In genomic region chr17:57102660-57103059, GRCh38 we compare ENCODE assay signal across 7 cellular contexts. TPM values are rescaled to one million over a fixed set of nuclear protein-coding genes. Genes with fewer than 3 reads are reported as not detected.
A peak's percentile ranks its signal among the peaks of the same experiment; 100 is the strongest.
DNase-seq lines count a peak whose midpoint lies in the region; ATAC-seq and TF ChIP-seq lines count a peak whose summit lies in the region.
"Not testable (repeated sequence)": the region's sequence is repeated elsewhere in the genome, so short reads cannot be mapped to it uniquely, and the experiment has no call there.

No MANE protein-coding gene starts in this region.

- intact Hi-C loops in heart left ventricle (cut with DNase I); left ventricle myocardium inferior (cut with micrococcal nuclease); right cardiac atrium (cut with DNase I); psoas muscle (cut with DNase I); spleen (cut with DNase I; ENCODE audit: low total_unique reads); upper lobe of right lung (cut with DNase I): not testable (repeated sequence)

- not testable (repeated sequence) for H3K36me3 Mint-ChIP-seq in T-helper 17 cell (ENCODE audit: low read depth)

- H3K4me1 ChIP-seq in heart left ventricle (peaks cover 0 to 83% (median 42%) of the 10 kb centered on the region in 12 donors), left ventricle myocardium inferior (peaks cover 99% of the 10 kb centered on the region), right cardiac atrium (ENCODE audit: control insufficient read depth, insufficient read depth, low read length) (peaks cover 30% of the 10 kb centered on the region), psoas muscle (peaks cover 76% of the 10 kb centered on the region), spleen (peaks cover 0 to 38% (median 18%) of the 10 kb centered on the region in 6 donors)
- H3K4me1 ChIP-seq in upper lobe of right lung, result not testable (repeated sequence)

- not testable (repeated sequence) for H3K9me3 ChIP-seq in T-helper 17 cell (ENCODE audit: control insufficient read depth, low read length, poor library complexity, severe bottlenecking); heart left ventricle; left ventricle myocardium inferior (replicated peaks); right cardiac atrium (ENCODE audit: control insufficient read depth, low read length); psoas muscle; spleen; upper lobe of right lung

- not testable (repeated sequence) for TF ChIP-seq CTCF in heart left ventricle (IDR thresholded peaks at IDR 0.05); left ventricle myocardium inferior (IDR thresholded peaks at IDR 0.05; ENCODE audit: borderline replicate concordance); psoas muscle (IDR thresholded peaks at IDR 0.05); spleen (IDR thresholded peaks at IDR 0.05 in 8 of 11, conservative IDR thresholded peaks at IDR 0.05 in 3 of 11); upper lobe of right lung (IDR thresholded peaks at IDR 0.05)

- H3K36me3 ChIP-seq in heart left ventricle, left ventricle myocardium inferior, upper lobe of right lung: not testable (repeated sequence)
- H3K36me3 ChIP-seq in psoas muscle (ENCODE audit: insufficient read depth in 1 of 2, low read depth in 1 of 2) (peaks cover 0 to 12% of the 10 kb centered on the region in 2 donors), spleen (peaks cover 0 to 26% (median 3%) of the 10 kb centered on the region in 6 donors)

- TF ChIP-seq POLR2A in heart left ventricle (IDR thresholded peaks at IDR 0.05); spleen (IDR thresholded peaks at IDR 0.05): not testable (repeated sequence)

- H3K27ac ChIP-seq in heart left ventricle (peak overlapping the region in 9 of 12 donors; percentile 1 to 96 (median 37)), left ventricle myocardium inferior (replicated peaks) (peak overlapping the region; percentile 55), right cardiac atrium (ENCODE audit: low read length) (peak overlapping the region; percentile 7), psoas muscle (peak overlapping the region; percentile 92)
- H3K27ac ChIP-seq in spleen, upper lobe of right lung: not testable (repeated sequence)

- not testable (repeated sequence) for H3K27me3 ChIP-seq in heart left ventricle; left ventricle myocardium inferior (ENCODE audit: low read depth); right cardiac atrium (ENCODE audit: control insufficient read depth, insufficient read depth); psoas muscle (ENCODE audit: insufficient read depth in 3 of 3, low read length in 2 of 3); spleen (replicated peaks in 1 of 7); upper lobe of right lung

- not testable (repeated sequence) for H3K4me3 ChIP-seq in heart left ventricle; left ventricle myocardium inferior; right cardiac atrium (ENCODE audit: low read length); psoas muscle; spleen; upper lobe of right lung

- peaks cover 19% of the 10 kb centered on the region for H3K4me1 Mint-ChIP-seq in T-helper 17 cell

- DNase-seq in T-helper 17 cell, heart left ventricle, left ventricle myocardium inferior, right cardiac atrium, psoas muscle: not testable (repeated sequence)
- DNase-seq in spleen (peak; percentile 56), upper lobe of right lung (peak; percentile 52)

- peak overlapping the region; percentile 80 for H3K27ac Mint-ChIP-seq in T-helper 17 cell

- 64 to 81% (median 71%) methylated on average over 12 of the region's 12 CpGs for WGBS in heart left ventricle, 4 donors
- 74% methylated on average over 12 of the region's 12 CpGs for WGBS in right cardiac atrium
- WGBS in psoas muscle, 3 donors, result 60 to 75% (median 63%) methylated on average over 12 of the region's 12 CpGs
- 94 to 98% (median 96%) methylated on average over 12 of the region's 12 CpGs for WGBS in spleen, 5 donors

- H3K4me3 Mint-ChIP-seq in T-helper 17 cell, result not testable (repeated sequence)

- ATAC-seq in T-helper 17 cell, heart left ventricle, right cardiac atrium, psoas muscle, upper lobe of right lung: not testable (repeated sequence)

- not testable (repeated sequence) for H3K27me3 Mint-ChIP-seq in T-helper 17 cell

RNA-seq across cellular contexts. Expression of gene AKAP1, which starts 17.6 kb away (rescaled TPM):
- total RNA-seq in T-helper 17 cell (10 to 100 TPM; 25.8 to 26.3 TPM), heart left ventricle (100 to 1,000 TPM in 8 of 9 donors, 10 to 100 TPM in 1; 77.4 to 240 (median 133) TPM), left ventricle myocardium inferior (214 TPM), right cardiac atrium (100 to 1,000 TPM in 3 of 4 donors, 10 to 100 TPM in 1; 92.3 to 194 (median 175) TPM), psoas muscle (100 to 1,000 TPM in 2 of 4 donors, 10 to 100 TPM in 2; 86.0 to 231 (median 105) TPM), spleen (10 to 100 TPM; 15.0 to 23.9 (median 21.1) TPM), upper lobe of right lung (59.9 TPM)
- polyA plus RNA-seq in heart left ventricle (10 to 100 TPM; 55.8 to 63.4 TPM), right cardiac atrium (94.4 TPM), psoas muscle (100 to 1,000 TPM in 1 of 3 donors, 10 to 100 TPM in 2; 42.3 to 127 (median 61.6) TPM), spleen (10 to 100 TPM in 1 of 3 donors, 1 to 10 TPM in 2; 6.7 to 12.5 (median 9.4) TPM)
